ENCODE assay signal across 12 cellular contexts in the genomic region with DNA sequence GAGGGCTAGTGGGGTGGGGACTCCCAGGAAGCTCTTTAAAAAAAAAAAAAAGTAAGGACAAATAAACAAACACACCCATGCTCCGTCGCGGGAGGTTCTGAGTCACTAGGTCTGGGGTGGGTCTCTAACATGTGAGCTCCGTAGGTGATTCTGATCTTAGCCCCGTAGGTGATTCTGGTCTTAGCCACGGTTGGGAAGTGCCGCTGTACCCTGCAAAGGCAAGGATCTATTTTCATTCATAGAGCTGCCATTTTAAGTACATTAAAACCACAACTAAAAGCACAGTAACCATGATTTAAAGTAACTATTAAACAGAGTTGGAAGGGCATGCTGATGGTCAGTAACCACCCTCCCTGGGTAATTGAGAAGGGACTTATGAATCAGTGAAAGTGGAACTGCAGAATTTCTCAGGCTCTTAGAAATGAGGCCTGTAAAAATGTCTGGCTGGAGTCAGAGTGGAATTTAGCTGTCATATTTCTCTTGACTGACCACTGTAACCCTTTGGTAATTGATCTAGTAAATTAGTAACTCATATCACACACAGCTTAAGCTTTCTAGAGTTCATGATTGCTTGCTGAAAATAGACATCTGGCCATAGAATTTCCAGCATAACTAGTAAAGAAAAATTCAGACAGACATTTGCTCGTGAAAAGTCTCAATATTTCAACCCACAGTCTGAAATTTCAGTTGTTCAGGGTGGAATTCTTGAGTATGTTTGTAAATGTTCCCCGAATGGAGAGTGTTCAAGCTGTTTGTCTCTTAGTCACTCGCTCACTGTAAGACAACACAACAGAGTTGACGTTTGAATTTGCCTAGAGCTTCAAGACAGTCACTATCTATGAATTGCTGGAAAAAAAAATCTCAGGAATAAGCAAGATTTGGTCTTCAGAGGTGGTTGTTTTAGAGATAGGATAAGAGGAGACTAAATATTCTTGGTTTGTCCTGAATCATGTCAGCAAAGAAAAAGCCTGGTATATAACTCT. TPM values are rescaled to one million over a fixed set of nuclear protein-coding genes. Genes with fewer than 3 reads are reported as not detected.
DNase-seq lines count a peak whose midpoint lies in the region; ATAC-seq and TF ChIP-seq lines count a peak whose summit lies in the region.
"Had no signal": no experiment of that assay in that cellular context is flagged by ENCODE, and none has a peak within 500 bp of the region (broad histone marks: within the 10 kb centered on the region; RNA-seq: fewer than 3 reads in every experiment).

No MANE protein-coding gene starts in this region.

- no peaks in the 10 kb centered on the region for H3K36me3 ChIP-seq in ACC112 (ENCODE audit: insufficient read depth, low read length)
- H3K36me3 ChIP-seq in mammary epithelial cell (ENCODE audit: insufficient read depth, low read length): no peaks in the 10 kb centered on the region
- no peaks in the 10 kb centered on the region for H3K36me3 ChIP-seq in lower lobe of right lung
- H3K36me3 ChIP-seq: tibial nerve had no signal

- no TSS peak for BruUV-seq in mammary epithelial cell (replicated peaks; lab: Mats Ljungman, UMichigan)

- CTCF ChIA-PET in mammary epithelial cell (lab: Charles Lee; ENCODE audit: low non-redundant PET): no interaction called here

- intact Hi-C loops in mammary epithelial cell (cut with micrococcal nuclease) (no loop called here), lower lobe of right lung (cut with DNase I) (no loop called here)

- peak; percentile 61 for DNase-seq in mammary epithelial cell
- DNase-seq in lower lobe of right lung: no peak
- no peak for DNase-seq in middle frontal gyrus (ENCODE audit: extremely low spot score, low spot score)
- no peak for DNase-seq in activated naive CD4-positive, alpha-beta T cell treated with anti-CD3 and anti-CD28 coated beads, Interleukin-2, amount 50 U/mL, for 16 hours
- DNase-seq in ecto neural progenitor cell (ENCODE audit: low spot score): no peak
- DNase-seq: NCI-H226 had no signal

- dilution Hi-C loops in mammary epithelial cell (cut with HindIII; ENCODE audit: low sequenced_read_pairs): no loop called here

- H3K4me1 ChIP-seq in ACC112 (ENCODE audit: control insufficient read depth, insufficient read depth, low read length, unreplicated experiment) (peaks cover 35% of the 10 kb centered on the region), mammary epithelial cell (ENCODE audit: insufficient read depth, low read length) (peaks cover 13% of the 10 kb centered on the region), lower lobe of right lung (no peaks in the 10 kb centered on the region)
- H3K4me1 ChIP-seq: tibial nerve had no signal

- H3K79me2 ChIP-seq in ACC112 (ENCODE audit: control insufficient read depth, insufficient read depth, low read length, unreplicated experiment) (no peaks in the 10 kb centered on the region), mammary epithelial cell (ENCODE audit: insufficient read depth, low read length) (no peaks in the 10 kb centered on the region)

- WGBS in mammary epithelial cell (ENCODE audit: low coverage, missing lambda C conversion rate): 76% methylated on average over 11 of the region's 11 CpGs

- ATAC-seq in HG03175 (IDR thresholded peaks at IDR 0.05; ENCODE audit: unreplicated experiment) (peak; percentile 61), lower lobe of right lung (peak; percentile 57 to 69), GM18858 (IDR thresholded peaks at IDR 0.05; ENCODE audit: unreplicated experiment) (no peak)
- ATAC-seq: activated naive CD4-positive, alpha-beta T cell treated with anti-CD3 and anti-CD28 coated beads, Interleukin-2, amount 50 U/mL, for 72 hours had no signal

- H2AFZ ChIP-seq in ACC112 (ENCODE audit: low read length, unreplicated experiment) (peak overlapping the region; percentile 63), mammary epithelial cell (ENCODE audit: low read depth, low read length) (no peak overlapping the region)

- H3K27ac ChIP-seq in ACC112 (ENCODE audit: low read depth, low read length) (peak overlapping the region; percentile 69), mammary epithelial cell (ENCODE audit: insufficient read depth, low read depth, low read length) (no peak overlapping the region), lower lobe of right lung (no peak overlapping the region)
- H3K27ac ChIP-seq: HL-60, tibial nerve had no signal

- in situ Hi-C loops in mammary epithelial cell (cut with MboI; ENCODE audit: low sequenced_read_pairs in 2 of 2): no loop called here

- H3K9me3 ChIP-seq in mammary epithelial cell (replicated peaks; ENCODE audit: insufficient read depth, low read length) (no peaks in the 10 kb centered on the region), lower lobe of right lung (no peaks in the 10 kb centered on the region)
- H3K9me3 ChIP-seq: tibial nerve had no signal

- H3K27me3 ChIP-seq in ACC112 (ENCODE audit: insufficient read depth, low read length) (no peaks in the 10 kb centered on the region), mammary epithelial cell (ENCODE audit: insufficient read depth, low read length) (no peaks in the 10 kb centered on the region), lower lobe of right lung (ENCODE audit: low read depth) (no peaks in the 10 kb centered on the region)
- H3K27me3 ChIP-seq: tibial nerve had no signal

- no peaks in the 10 kb centered on the region for H4K20me1 ChIP-seq in mammary epithelial cell (ENCODE audit: insufficient read depth, low read length)

- no peak overlapping the region for H3K9ac ChIP-seq in mammary epithelial cell (ENCODE audit: insufficient read depth, low read length)

- H3K4me3 ChIP-seq in ACC112 (ENCODE audit: low read depth, low read length) (peak overlapping the region; percentile 17; the same call in 1 of the 2 replicates), mammary epithelial cell (replicated peaks in 1 of 3; ENCODE audit: insufficient read depth in 1 of 3, low read depth in 2 of 3, low read length in 3 of 3) (no peak overlapping the region), lower lobe of right lung (no peak overlapping the region)
- H3K4me3 ChIP-seq: tibial nerve had no signal

- TF ChIP-seq CTCF in mammary epithelial cell (conservative IDR thresholded peaks at IDR 0.05 in 1 of 2, IDR thresholded peaks at IDR 0.05 in 1 of 2; ENCODE audit: extremely low read depth in 1 of 2, insufficient read depth in 1 of 2, low read depth in 1 of 2, low read length in 2 of 2): no peak
- no peak for TF ChIP-seq CTCF in lower lobe of right lung (IDR thresholded peaks at IDR 0.05)

- no peak overlapping the region for H3K4me2 ChIP-seq in mammary epithelial cell (ENCODE audit: insufficient read depth, low read depth, low read length)

RNA-seq across cellular contexts. Expression of a gene that starts 34.2 kb away (rescaled TPM):
- total RNA-seq in mammary epithelial cell: 10 to 100 TPM in 1 of 2 donors, 1 to 10 TPM in 1; 7.7 to 19.4 TPM
- polyA plus RNA-seq in mammary epithelial cell: 3.4 TPM
- 7.8 TPM for polyA minus RNA-seq in mammary epithelial cell
- 71.2 TPM for total RNA-seq in lower lobe of right lung
